Comparison of ENCODE assay signal across 14 cellular contexts in genomic region chr1:53442297-53442696, GRCh38. TPM values are rescaled to one million over a fixed set of nuclear protein-coding genes. Genes with fewer than 3 reads are reported as not detected.
DNase-seq lines count a peak whose midpoint lies in the region; ATAC-seq and TF ChIP-seq lines count a peak whose summit lies in the region.
"Had no signal": no experiment of that assay in that cellular context is flagged by ENCODE, and none has a peak within 500 bp of the region (broad histone marks: within the 10 kb centered on the region; RNA-seq: fewer than 3 reads in every experiment).

No MANE protein-coding gene starts in this region.

- H3K27me3 Mint-ChIP-seq in WTC11 (ENCODE audit: low read depth): peaks cover 13% of the 10 kb centered on the region; the same call in 1 of the 2 replicates

- CTCF ChIA-PET in WTC11 (lab: Charles Lee): interaction anchor here (0.9 to 1.3 kb wide), 2 partner anchors 27 to 44 kb away, joined by 3 to 4 read pairs; no protein-coding TSS in a partner anchor

- H3K36me3 ChIP-seq in iPS-20b (ENCODE audit: insufficient read depth, low read depth, low read length): no peaks in the 10 kb centered on the region
- H3K36me3 ChIP-seq: pancreas had no signal

- no peak for TF ChIP-seq CTCF in WTC11 (IDR thresholded peaks at IDR 0.05)

- POLR2A ChIA-PET in WTC11 (lab: Charles Lee): no interaction called here

- ATAC-seq in WTC11: peak; percentile 73
- ATAC-seq in HG03280 (IDR thresholded peaks at IDR 0.05; ENCODE audit: unreplicated experiment): no peak
- no peak for ATAC-seq in GM21825 (IDR thresholded peaks at IDR 0.05; ENCODE audit: unreplicated experiment)
- ATAC-seq in HG02938 (IDR thresholded peaks at IDR 0.05; ENCODE audit: unreplicated experiment): no peak
- ATAC-seq: pancreas had no signal

- H3K9ac ChIP-seq in iPS-20b (ENCODE audit: low read depth, low read length): peak overlapping the region; percentile 44; the same call in 1 of the 2 replicates

- H3K4me1 Mint-ChIP-seq in WTC11: peaks cover 44% of the 10 kb centered on the region
- H3K4me1 Mint-ChIP-seq: CD8-positive, alpha-beta memory T cell had no signal

- H3K9me3 Mint-ChIP-seq in WTC11: peaks cover 37% of the 10 kb centered on the region
- H3K9me3 Mint-ChIP-seq: CD8-positive, alpha-beta memory T cell had no signal

- H3K36me3 Mint-ChIP-seq in WTC11: peaks cover 37% of the 10 kb centered on the region
- H3K36me3 Mint-ChIP-seq: CD8-positive, alpha-beta memory T cell had no signal

- H3K27ac ChIP-seq in iPS-20b (ENCODE audit: low read length): peak overlapping the region; percentile 38
- H3K27ac ChIP-seq: pancreas had no signal

- H3K9me3 ChIP-seq in iPS-20b (ENCODE audit: insufficient read depth, low read depth, low read length): peaks cover 10% of the 10 kb centered on the region
- H3K9me3 ChIP-seq: pancreas had no signal

- H3K4me3 Mint-ChIP-seq in WTC11: no peak overlapping the region
- H3K4me3 Mint-ChIP-seq: CD8-positive, alpha-beta memory T cell had no signal

- in situ Hi-C loops in KBM-7 (cut with MboI; ENCODE audit: low pct_unique_long_range_greater_than_20kb, low sequenced_read_pairs): no loop called here

- H3K4me1 ChIP-seq in iPS-20b (ENCODE audit: insufficient read depth, low read length): peaks cover 18% of the 10 kb centered on the region
- H3K4me1 ChIP-seq: pancreas had no signal

- peak overlapping the region; percentile 70 for H3K27ac Mint-ChIP-seq in WTC11

- no peaks in the 10 kb centered on the region for H3K27me3 ChIP-seq in iPS-20b (ENCODE audit: insufficient read depth, low read length)
- H3K27me3 ChIP-seq: pancreas had no signal

- DNase-seq in EH (ENCODE audit: low read depth) (peak; percentile 70), KBM-7 (peak; percentile 38), WTC11 (ENCODE audit: low spot score) (no peak), amniotic stem cell (lab: John Stamatoyannopoulos, UW) (no peak)
- DNase-seq: CD8-positive, alpha-beta memory T cell; kidney; NCI-H2107; pancreas; Right ventricle myocardium superior; stimulated activated CD4-positive, alpha-beta T cell treated with anti-CD3 and anti-CD28 coated beads, Interleukin-4, amount 100 ng/mL, for 1 hour had no signal

- H3K4me3 ChIP-seq in iPS-20b (ENCODE audit: low read length): no peak overlapping the region
- H3K4me3 ChIP-seq: pancreas had no signal

TF ChIP-seq in WTC11, 78 proteins besides CTCF, POLR2A, EP300 and RAD21:
- TF ChIP-seq OVOL2 (CRISPR knock-in tag; IDR thresholded peaks at IDR 0.05; ENCODE audit: borderline replicate concordance) (no peak), ATF6 (CRISPR knock-in tag; IDR thresholded peaks at IDR 0.05) (no peak), GTF2I (CRISPR knock-in tag; conservative IDR thresholded peaks at IDR 0.05) (no peak), CBFB (CRISPR knock-in tag; IDR thresholded peaks at IDR 0.05; ENCODE audit: low read depth) (no peak), ETV6 (CRISPR knock-in tag; IDR thresholded peaks at IDR 0.05) (no peak)
TF ChIP-seq in WTC11: peak in this region for 0.

RNA-seq across cellular contexts. Expression of gene DMRTB1, which starts 16.9 kb away (rescaled TPM):
- total RNA-seq in WTC11 (2021): 0.16 to 0.18 TPM (median 0.17 TPM) in 3 replicates
- total RNA-seq: CD8-positive, alpha-beta memory T cell; kidney; pancreas; Right ventricle myocardium superior had no signal

Comparison
In these comparisons a context has a peak if more than half of its experiments do, and no peak if none do; other contexts are left out.
1. DNase-seq: peak in EH (single experiment) and KBM-7 (single experiment); none in WTC11 (single experiment) and amniotic stem cell (single experiment).